ENCODE assay signal across 30 cellular contexts in genomic region chr12:2912216-2912575, GRCh38. TPM values are rescaled to one million over a fixed set of nuclear protein-coding genes. Genes with fewer than 3 reads are reported as not detected.
DNase-seq lines count a peak whose midpoint lies in the region; ATAC-seq, FAIRE-seq and TF ChIP-seq lines count a peak whose summit lies in the region.
"Had no signal": no experiment of that assay in that cellular context is flagged by ENCODE, and none has a peak within 500 bp of the region (broad histone marks: within the 10 kb centered on the region; RNA-seq: fewer than 3 reads in every experiment).

No MANE protein-coding gene starts in this region.

- no peak for ATAC-seq in activated T-cell treated with anti-CD3 and anti-CD28 coated beads, Interleukin-2, amount 50 U/mL, for 72 hours (replicated peaks in 1 of 2)
- ATAC-seq in GM12878 (no peak), GM18909 (IDR thresholded peaks at IDR 0.05; ENCODE audit: poor library complexity, unreplicated experiment) (no peak)
- no peak for ATAC-seq in activated CD4-positive, CD25-positive, alpha-beta regulatory T cell treated with anti-CD3 and anti-CD28 coated beads, Interleukin-2, amount 50 U/mL, for 24 hours
- ATAC-seq: Right ventricle myocardium inferior had no signal

- no peak for DNase-seq in activated T-cell treated with anti-CD3 and anti-CD28 coated beads, Interleukin-2, amount 50 U/mL, for 72 hours
- no peak for DNase-seq in activated T-cell treated with anti-CD3 and anti-CD28 coated beads for 4 hours
- no peak for DNase-seq in GM12878 (ENCODE audit: low read depth, low spot score)
- DNase-seq in urothelium cell line (ENCODE audit: low spot score) = no peak
- DNase-seq in activated CD4-positive, alpha-beta T cell treated with anti-CD3 and anti-CD28 coated beads for 1 hour = no peak
- DNase-seq: AML-193; C1 segment of cervical spinal cord; Calu3; CD8-positive, alpha-beta memory T cell; DMS153; Kasumi-1; NCI-H1048; NCI-H1417 treated with DMSO at 0.1 percent for 48 hours; NCI-H187; NCI-H446; NCI-H526; OCI-M1 had no signal

- H3K27me3 Mint-ChIP-seq in activated T-cell treated with anti-CD3 and anti-CD28 coated beads, Interleukin-2, amount 50 U/mL, for 72 hours (ENCODE audit: low read depth) = no peaks in the 10 kb centered on the region

- no peaks in the 10 kb centered on the region for H3K79me2 ChIP-seq in GM12878 (ENCODE audit: control insufficient read depth, insufficient read depth, low read length)

- CTCF ChIA-PET in GM12878 (lab: Yijun Ruan, JAX) = interaction anchor here (0.9 kb wide), 1 partner anchor 27 kb away, joined by 3 read pairs; no protein-coding TSS in a partner anchor

- TF ChIP-seq CTCF in GM12878 (IDR thresholded peaks at IDR 0.05 in 2 of 3, conservative IDR thresholded peaks at IDR 0.05 in 1 of 3; ENCODE audit: control insufficient read depth in 2 of 3, extremely low read depth in 1 of 3, insufficient read depth in 1 of 3, low read depth in 3 of 3, low read length in 3 of 3) = no peak

- TSS peak; percentile 39 for BruUV-seq in GM12878 (replicated peaks; lab: Mats Ljungman, UMichigan)

- no peak overlapping the region for H3K9ac ChIP-seq in GM12878 (ENCODE audit: control insufficient read depth, insufficient read depth, low read length)
- peak overlapping the region; percentile 18; the same call in 1 of the 2 replicates for H3K9ac ChIP-seq in iPS-20b (ENCODE audit: low read depth, low read length)

- H3K9me3 Mint-ChIP-seq in activated T-cell treated with anti-CD3 and anti-CD28 coated beads, Interleukin-2, amount 50 U/mL, for 72 hours = no peaks in the 10 kb centered on the region
- H3K9me3 Mint-ChIP-seq: CD8-positive, alpha-beta memory T cell had no signal

- no peaks in the 10 kb centered on the region for H3K36me3 Mint-ChIP-seq in activated T-cell treated with anti-CD3 and anti-CD28 coated beads, Interleukin-2, amount 50 U/mL, for 72 hours (ENCODE audit: insufficient read depth in 2 of 2)

- in situ Hi-C loops in GM12878 (cut with MboI) = no loop called here

- H3K9me3 ChIP-seq in GM12878 (replicated peaks; ENCODE audit: control insufficient read depth, insufficient read depth, low read length) = no peaks in the 10 kb centered on the region
- no peaks in the 10 kb centered on the region for H3K9me3 ChIP-seq in iPS-20b (ENCODE audit: insufficient read depth, low read depth, low read length)
- H3K9me3 ChIP-seq: SJSA1 had no signal

- H3K27me3 ChIP-seq in GM12878 (replicated peaks in 1 of 2; ENCODE audit: control insufficient read depth in 2 of 2, insufficient read depth in 2 of 2, low read length in 1 of 2) = no peaks in the 10 kb centered on the region
- H3K27me3 ChIP-seq in iPS-20b (ENCODE audit: insufficient read depth, low read length) = no peaks in the 10 kb centered on the region
- H3K27me3 ChIP-seq: SJSA1 had no signal

- H3K4me1 ChIP-seq in GM12878 (ENCODE audit: control insufficient read depth, insufficient read depth, low read length) (no peaks in the 10 kb centered on the region; the same call in 1 of the 2 replicates), iPS-20b (ENCODE audit: insufficient read depth, low read length) (peaks cover 23% of the 10 kb centered on the region)
- H3K4me1 ChIP-seq: SJSA1 had no signal

- H3K4me2 ChIP-seq in GM12878 (ENCODE audit: control insufficient read depth, insufficient read depth) = no peak overlapping the region

- no peak overlapping the region for H2AFZ ChIP-seq in GM12878 (ENCODE audit: control insufficient read depth, low read depth, low read length)

- H4K20me1 ChIP-seq in GM12878 (ENCODE audit: control insufficient read depth, insufficient read depth) = no peaks in the 10 kb centered on the region

- H3K36me3 ChIP-seq in GM12878 (ENCODE audit: control insufficient read depth in 2 of 2, insufficient read depth in 2 of 2, low read length in 1 of 2) (no peaks in the 10 kb centered on the region), iPS-20b (ENCODE audit: insufficient read depth, low read depth, low read length) (peaks cover 18% of the 10 kb centered on the region)

- POLR2A ChIA-PET in GM12878 (lab: Charles Lee) = interaction anchor here (0.5 kb wide), 1 partner anchor 43 kb away, joined by 5 read pairs; no protein-coding TSS in a partner anchor

- no peaks in the 10 kb centered on the region for H3K4me1 Mint-ChIP-seq in activated T-cell treated with anti-CD3 and anti-CD28 coated beads, Interleukin-2, amount 50 U/mL, for 72 hours (ENCODE audit: low read depth)
- H3K4me1 Mint-ChIP-seq: CD8-positive, alpha-beta memory T cell had no signal

- FAIRE-seq in GM12878 (lab: Jason Lieb, UNC) (no peak), urothelium cell line (lab: Jason Lieb, UNC) (peak; percentile 23)
- FAIRE-seq: GM12892, GM18507, GM19239, HTR-8/SVneo had no signal

- intact Hi-C loops in GM12878 (cut with micrococcal nuclease; ENCODE audit: unreplicated experiment) = no loop called here

- peak overlapping the region; percentile 54 for H3K27ac Mint-ChIP-seq in activated T-cell treated with anti-CD3 and anti-CD28 coated beads, Interleukin-2, amount 50 U/mL, for 72 hours

- no peak overlapping the region for H3K4me3 Mint-ChIP-seq in activated T-cell treated with anti-CD3 and anti-CD28 coated beads, Interleukin-2, amount 50 U/mL, for 72 hours
- H3K4me3 Mint-ChIP-seq: CD8-positive, alpha-beta memory T cell had no signal

- no peak for TF ChIP-seq EP300 in GM12878 (IDR thresholded peaks at IDR 0.05; ENCODE audit: borderline replicate concordance in 1 of 2, control insufficient read depth in 1 of 2, low read depth in 2 of 2, low read length in 2 of 2)

- TF ChIP-seq POLR2A in GM12878 (IDR thresholded peaks at IDR 0.05; ENCODE audit: low read depth, low read length) = no peak

- SMC1A ChIA-PET in GM12878 (lab: Charles Lee; ENCODE audit: uncharacterized antibody, unreplicated experiment) = interaction anchor here (0.9 kb wide), 1 partner anchor 17 kb away, joined by 6 read pairs; no protein-coding TSS in a partner anchor

- RAD21 ChIA-PET in GM12878 (lab: Charles Lee; ENCODE audit: unreplicated experiment) = no interaction called here

- no peak overlapping the region for H3K27ac ChIP-seq in GM12878 (ENCODE audit: control insufficient read depth, insufficient read depth)
- H3K27ac ChIP-seq in iPS-20b (ENCODE audit: low read length) = peak overlapping the region; percentile 0
- H3K27ac ChIP-seq: 22Rv1, SJSA1 had no signal

- TF ChIP-seq RAD21 in GM12878 (IDR thresholded peaks at IDR 0.05; ENCODE audit: insufficient read depth, low read depth, low read length) = no peak

- no peak overlapping the region for H3K4me3 ChIP-seq in GM12878
- H3K4me3 ChIP-seq in iPS-20b (ENCODE audit: low read length) = no peak overlapping the region
- H3K4me3 ChIP-seq: SJSA1 had no signal

- 93% methylated on average over 3 of the region's 3 CpGs for WGBS in GM12878 (ENCODE audit: insufficient coverage, insufficient replicate concordance, low lambda C conversion rate, missing lambda C conversion rate)

RNA-seq across cellular contexts. Expression of gene TULP3, which starts 21.5 kb away (rescaled TPM):
- 1 to 10 TPM; 6.7 to 7.1 TPM for total RNA-seq in activated T-cell treated with anti-CD3 and anti-CD28 coated beads, Interleukin-2, amount 50 U/mL, for 72 hours
- total RNA-seq in GM12878 (2013; cell fraction: nucleolus; rRNA removed) = 7.3 and 7.8 TPM in 2 replicates
- total RNA-seq in GM12878 (2014; rRNA removed) = 6.7 and 7.9 TPM in 2 replicates
- total RNA-seq in GM12878 (2014; rRNA removed; fragmentation: Illumina TruSeq; extraction: Trizol) = 7.0 TPM in 2 replicates
- total RNA-seq in GM12878 (2021) = 7.8 and 8.5 TPM in 2 replicates
- 5.3 TPM for polyA plus RNA-seq in GM12878 (2011; ENCODE audit: low read depth)
- 6.0 and 8.4 TPM in 2 replicates for polyA plus RNA-seq in GM12878 (2011; rRNA removed)
- polyA plus RNA-seq in GM12878 (2011; cell fraction: cytosol; rRNA removed) = 7.5 and 8.4 TPM in 2 replicates
- polyA plus RNA-seq in GM12878 (2011; cell fraction: nucleus; rRNA removed) = 9.2 and 9.7 TPM in 2 replicates
- 7.9 and 8.6 TPM in 2 replicates for polyA plus RNA-seq in GM12878 (2012)
- 9.8 and 10.4 TPM in 2 replicates for polyA plus RNA-seq in GM12878 (2014; fragmentation: Illumina TruSeq; extraction: Trizol)
- polyA plus RNA-seq in GM12878 (2014; fragmentation: Nextera tagmentation; extraction: Ambion mirVana) = 1 to 10 TPM; 3.1 to 3.9 TPM
- 8.4 and 9.3 TPM in 2 replicates for polyA plus RNA-seq in GM12878 (2014; rRNA removed)
- polyA plus RNA-seq in GM12878 (2016; fragmentation: Nextera tagmentation; extraction: Ambion mirVana) = 1 to 10 TPM; 7.8 to 8.3 TPM
- 6.1 and 6.6 TPM in 2 replicates for polyA minus RNA-seq in GM12878 (2011; rRNA and poly(A)+ RNA removed)
- 2.9 and 5.7 TPM in 2 replicates for polyA minus RNA-seq in GM12878 (2011; cell fraction: cytosol; rRNA and poly(A)+ RNA removed)
- 1.8 and 2.9 TPM in 2 replicates for polyA minus RNA-seq in GM12878 (2011; cell fraction: nucleus; rRNA and poly(A)+ RNA removed)

RNA-seq across cellular contexts. Expression of gene RHNO1, which starts 35.2 kb away (rescaled TPM):
- 10 to 100 TPM; 55.0 to 68.2 TPM for total RNA-seq in activated T-cell treated with anti-CD3 and anti-CD28 coated beads, Interleukin-2, amount 50 U/mL, for 72 hours
- total RNA-seq in GM12878 (2013; cell fraction: nucleolus; rRNA removed) = 20.2 and 22.3 TPM in 2 replicates
- total RNA-seq in GM12878 (2014; rRNA removed) = 52.6 and 54.2 TPM in 2 replicates
- 42.4 and 46.4 TPM in 2 replicates for total RNA-seq in GM12878 (2014; rRNA removed; fragmentation: Illumina TruSeq; extraction: Trizol)
- 33.3 and 36.2 TPM in 2 replicates for total RNA-seq in GM12878 (2021)
- 19.5 TPM for polyA plus RNA-seq in GM12878 (2011; ENCODE audit: low read depth)
- polyA plus RNA-seq in GM12878 (2011; rRNA removed) = 69.0 and 91.6 TPM in 2 replicates
- 61.3 and 66.0 TPM in 2 replicates for polyA plus RNA-seq in GM12878 (2011; cell fraction: cytosol; rRNA removed)
- polyA plus RNA-seq in GM12878 (2011; cell fraction: nucleus; rRNA removed) = 14.1 and 14.7 TPM in 2 replicates
- 24.7 and 27.4 TPM in 2 replicates for polyA plus RNA-seq in GM12878 (2012)
- 60.7 and 67.8 TPM in 2 replicates for polyA plus RNA-seq in GM12878 (2014; fragmentation: Illumina TruSeq; extraction: Trizol)
- polyA plus RNA-seq in GM12878 (2014; fragmentation: Nextera tagmentation; extraction: Ambion mirVana) = 10 to 100 TPM; 27.9 to 29.1 TPM
- polyA plus RNA-seq in GM12878 (2014; rRNA removed) = 30.4 and 41.0 TPM in 2 replicates
- polyA plus RNA-seq in GM12878 (2016; fragmentation: Nextera tagmentation; extraction: Ambion mirVana) = 10 to 100 TPM; 52.3 to 57.9 TPM
- polyA minus RNA-seq in GM12878 (2011; rRNA and poly(A)+ RNA removed) = 35.2 and 48.7 TPM in 2 replicates
- polyA minus RNA-seq in GM12878 (2011; cell fraction: cytosol; rRNA and poly(A)+ RNA removed) = 14.0 and 20.1 TPM in 2 replicates
- polyA minus RNA-seq in GM12878 (2011; cell fraction: nucleus; rRNA and poly(A)+ RNA removed) = 7.1 and 8.2 TPM in 2 replicates

RNA-seq across cellular contexts. Expression of gene FOXM1, which starts 35.2 kb away (rescaled TPM):
- 100 to 1,000 TPM; 109 to 119 TPM for total RNA-seq in activated T-cell treated with anti-CD3 and anti-CD28 coated beads, Interleukin-2, amount 50 U/mL, for 72 hours
- 32.6 and 35.3 TPM in 2 replicates for total RNA-seq in GM12878 (2013; cell fraction: nucleolus; rRNA removed)
- total RNA-seq in GM12878 (2014; rRNA removed) (30.3 and 33.7 TPM in 2 replicates), GM12878 (2014; rRNA removed; fragmentation: Illumina TruSeq; extraction: Trizol) (28.0 and 28.9 TPM in 2 replicates), GM12878 (2021) (58.6 and 60.0 TPM in 2 replicates)
- polyA plus RNA-seq in GM12878 (2011; ENCODE audit: low read depth) = 16.5 TPM
- polyA plus RNA-seq in GM12878 (2011; rRNA removed) (15.3 and 25.1 TPM in 2 replicates), GM12878 (2014; fragmentation: Illumina TruSeq; extraction: Trizol) (50.4 and 63.2 TPM in 2 replicates), GM12878 (2014; fragmentation: Nextera tagmentation; extraction: Ambion mirVana) (10 to 100 TPM; 15.1 to 15.5 TPM), GM12878 (2014; rRNA removed) (39.8 and 45.5 TPM in 2 replicates), GM12878 (2016; fragmentation: Nextera tagmentation; extraction: Ambion mirVana) (10 to 100 TPM; 34.8 to 37.0 TPM)
- polyA plus RNA-seq in GM12878 (2011; cell fraction: cytosol; rRNA removed) = 32.6 and 48.2 TPM in 2 replicates
- 42.6 and 56.1 TPM in 2 replicates for polyA plus RNA-seq in GM12878 (2011; cell fraction: nucleus; rRNA removed)
- polyA plus RNA-seq in GM12878 (2012) = 24.2 and 24.7 TPM in 2 replicates
- polyA minus RNA-seq in GM12878 (2011; rRNA and poly(A)+ RNA removed) = 30.0 and 33.3 TPM in 2 replicates
- 16.3 and 28.3 TPM in 2 replicates for polyA minus RNA-seq in GM12878 (2011; cell fraction: cytosol; rRNA and poly(A)+ RNA removed)
- 14.3 and 21.5 TPM in 2 replicates for polyA minus RNA-seq in GM12878 (2011; cell fraction: nucleus; rRNA and poly(A)+ RNA removed)

RNA-seq across cellular contexts. Expression of gene TEAD4, which starts 47.0 kb away (rescaled TPM):
- total RNA-seq in activated T-cell treated with anti-CD3 and anti-CD28 coated beads, Interleukin-2, amount 50 U/mL, for 72 hours = 1 to 10 TPM; 3.5 to 3.8 TPM
- total RNA-seq in GM12878 (2013; cell fraction: nucleolus; rRNA removed) = 0.31 and 0.81 TPM in 2 replicates
- total RNA-seq in GM12878 (2014; rRNA removed) (0.68 TPM in 1 of 2 replicates, not detected in the other), GM12878 (2014; rRNA removed; fragmentation: Illumina TruSeq; extraction: Trizol) (not detected in 2 replicates), GM12878 (2021) (0.33 and 0.37 TPM in 2 replicates)
- polyA plus RNA-seq in GM12878 (2011; ENCODE audit: low read depth) = not detected
- polyA plus RNA-seq in GM12878 (2011; rRNA removed) (0.04 TPM in 1 of 2 replicates, not detected in the other), GM12878 (2014; fragmentation: Illumina TruSeq; extraction: Trizol) (0.07 and 0.13 TPM in 2 replicates), GM12878 (2014; fragmentation: Nextera tagmentation; extraction: Ambion mirVana) (not detected), GM12878 (2014; rRNA removed) (0.28 and 0.31 TPM in 2 replicates), GM12878 (2016; fragmentation: Nextera tagmentation; extraction: Ambion mirVana) (under 1 TPM in 1 of 2 experiments, not detected in 1; 0.32 TPM)
- 0.07 TPM in 1 of 2 replicates, not detected in the other for polyA plus RNA-seq in GM12878 (2011; cell fraction: cytosol; rRNA removed)
- not detected in 2 replicates for polyA plus RNA-seq in GM12878 (2011; cell fraction: nucleus; rRNA removed)
- polyA plus RNA-seq in GM12878 (2012) = 0.76 and 0.94 TPM in 2 replicates
- polyA minus RNA-seq in GM12878 (2011; rRNA and poly(A)+ RNA removed) = not detected in 2 replicates
- polyA minus RNA-seq in GM12878 (2011; cell fraction: cytosol; rRNA and poly(A)+ RNA removed) = not detected in 2 replicates
- not detected in 2 replicates for polyA minus RNA-seq in GM12878 (2011; cell fraction: nucleus; rRNA and poly(A)+ RNA removed)
- polyA plus RNA-seq: CD8-positive, alpha-beta memory T cell had no signal

RNA-seq across cellular contexts. Expression of gene TEX52, which starts 55.4 kb away (rescaled TPM):
- total RNA-seq in activated T-cell treated with anti-CD3 and anti-CD28 coated beads, Interleukin-2, amount 50 U/mL, for 72 hours = under 1 TPM; 0.28 to 0.48 TPM
- total RNA-seq in GM12878 (2013; cell fraction: nucleolus; rRNA removed) = not detected in 2 replicates
- not detected in 2 replicates for total RNA-seq in GM12878 (2014; rRNA removed)
- total RNA-seq in GM12878 (2014; rRNA removed; fragmentation: Illumina TruSeq; extraction: Trizol) = not detected in 2 replicates
- not detected in 2 replicates for total RNA-seq in GM12878 (2021)
- not detected for polyA plus RNA-seq in GM12878 (2011; ENCODE audit: low read depth)
- not detected in 2 replicates for polyA plus RNA-seq in GM12878 (2011; rRNA removed)
- not detected in 2 replicates for polyA plus RNA-seq in GM12878 (2011; cell fraction: cytosol; rRNA removed)
- not detected in 2 replicates for polyA plus RNA-seq in GM12878 (2011; cell fraction: nucleus; rRNA removed)
- 0.58 and 0.72 TPM in 2 replicates for polyA plus RNA-seq in GM12878 (2012)
- not detected in 2 replicates for polyA plus RNA-seq in GM12878 (2014; fragmentation: Illumina TruSeq; extraction: Trizol)
- polyA plus RNA-seq in GM12878 (2014; fragmentation: Nextera tagmentation; extraction: Ambion mirVana) = not detected
- not detected in 2 replicates for polyA plus RNA-seq in GM12878 (2014; rRNA removed)
- under 1 TPM in 1 of 2 experiments, not detected in 1; 0.23 TPM for polyA plus RNA-seq in GM12878 (2016; fragmentation: Nextera tagmentation; extraction: Ambion mirVana)
- not detected in 2 replicates for polyA minus RNA-seq in GM12878 (2011; rRNA and poly(A)+ RNA removed)
- not detected in 2 replicates for polyA minus RNA-seq in GM12878 (2011; cell fraction: cytosol; rRNA and poly(A)+ RNA removed)
- polyA minus RNA-seq in GM12878 (2011; cell fraction: nucleus; rRNA and poly(A)+ RNA removed) = not detected in 2 replicates
- total RNA-seq: Calu3; CD8-positive, alpha-beta memory T cell; G401; H7; MCF 10A; Right ventricle myocardium inferior; SJSA1 had no signal
- polyA plus RNA-seq: CD8-positive, alpha-beta memory T cell had no signal
